Comparison of ENCODE assay signal across 9 cellular contexts in the genomic region with DNA sequence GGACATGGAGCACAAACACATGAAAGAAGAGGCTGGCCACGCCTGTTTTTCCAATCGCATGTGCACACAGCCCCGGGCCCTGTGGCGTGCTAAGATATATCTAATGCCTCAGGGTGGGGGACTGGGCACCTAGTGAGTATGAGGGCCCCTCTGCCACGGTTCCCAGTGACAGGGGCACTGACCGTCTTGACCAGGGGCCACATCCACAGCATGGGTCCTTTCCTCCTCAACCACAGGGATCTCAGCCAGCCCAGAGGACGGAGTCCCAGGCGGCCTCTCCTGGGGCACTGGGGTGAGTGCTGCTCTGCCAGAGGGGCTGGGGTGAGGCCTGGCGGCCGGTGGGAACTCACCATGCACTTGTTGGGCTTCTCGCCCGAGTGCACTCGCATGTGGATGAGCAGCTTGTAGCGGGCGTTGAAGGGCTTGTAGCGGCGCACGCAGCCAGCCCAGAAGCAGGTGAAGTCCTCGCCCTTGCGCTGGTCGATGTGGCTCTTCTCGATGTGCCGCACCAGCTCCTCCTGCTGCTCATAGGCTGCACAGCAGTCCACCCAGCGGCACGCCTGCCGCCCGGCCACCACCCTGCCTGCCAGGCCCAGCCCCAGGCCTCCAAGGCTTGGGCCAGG.
DNase-seq lines count a peak whose midpoint lies in the region; TF ChIP-seq lines count a peak whose summit lies in the region.
"Had no signal": no experiment of that assay in that cellular context is flagged by ENCODE, and none has a peak within 500 bp of the region (broad histone marks: within the 10 kb centered on the region; RNA-seq: fewer than 3 reads in every experiment).

No MANE protein-coding gene starts in this region.

- H3K4me3 ChIP-seq in endodermal cell (ENCODE audit: low read length) = no peak overlapping the region
- no peak overlapping the region for H3K4me3 ChIP-seq in mesenchymal stem cell (ENCODE audit: insufficient read depth in 1 of 2, low read depth in 1 of 2, low read length in 2 of 2)

- H3K4me1 ChIP-seq in endodermal cell (ENCODE audit: control insufficient read depth, insufficient read depth, low read length) = no peaks in the 10 kb centered on the region
- peaks cover 20% of the 10 kb centered on the region for H3K4me1 ChIP-seq in mesenchymal stem cell (ENCODE audit: control insufficient read depth, insufficient read depth, low read depth, low read length)

- H2AK5ac ChIP-seq in mesenchymal stem cell (ENCODE audit: low read length, severe bottlenecking) = no peak overlapping the region

- H3K14ac ChIP-seq in mesenchymal stem cell (ENCODE audit: low read length in 2 of 2) = no peak overlapping the region

- no peaks in the 10 kb centered on the region for H3K36me3 ChIP-seq in endodermal cell (ENCODE audit: control insufficient read depth, insufficient read depth, low read length)
- peaks cover 0 to 65% of the 10 kb centered on the region in 2 experiments for H3K36me3 ChIP-seq in mesenchymal stem cell (ENCODE audit: control insufficient read depth in 1 of 2, insufficient read depth in 2 of 2, low read depth in 1 of 2, low read length in 2 of 2)

- H3K4ac ChIP-seq in mesenchymal stem cell (ENCODE audit: low read depth in 1 of 2, low read length in 2 of 2) = no peak overlapping the region

- H3K36me3 Mint-ChIP-seq in endodermal cell (ENCODE audit: low read depth) = no peaks in the 10 kb centered on the region

- peaks cover 5% of the 10 kb centered on the region for H3K4me1 Mint-ChIP-seq in endodermal cell

- H3K27ac ChIP-seq in endodermal cell (ENCODE audit: low read depth, low read length) = no peak overlapping the region
- H3K27ac ChIP-seq in mesenchymal stem cell (ENCODE audit: low read length, poor library complexity, severe bottlenecking) = no peak overlapping the region
- no peak overlapping the region for H3K27ac ChIP-seq in caudate nucleus (ENCODE audit: low read depth, low read length)

- TF ChIP-seq CTCF in LNCAP (IDR thresholded peaks at IDR 0.05) = peak; percentile 16; the same call in 1 of the 2 replicates
- TF ChIP-seq CTCF in endodermal cell (conservative IDR thresholded peaks at IDR 0.05) = peak; percentile 85

- no peak overlapping the region for H3K27ac Mint-ChIP-seq in endodermal cell

- H4K8ac ChIP-seq in mesenchymal stem cell (ENCODE audit: low read length) = no peak overlapping the region

- DNase-seq in D341Med (ENCODE audit: low spot score) (peak; percentile 71), endodermal cell (peak; percentile 94), mesenchymal stem cell (peak; percentile 32), SW480 (ENCODE audit: low spot score) (no peak), GF-D8 (lab: John Stamatoyannopoulos, UW) (no peak), T-helper 1 cell (no peak), caudate nucleus (lab: John Stamatoyannopoulos, UW) (no peak)
- DNase-seq: activated CD8-positive, alpha-beta memory T cell treated with anti-CD3 and anti-CD28 coated beads for 24 hours had no signal

- peaks cover 45% of the 10 kb centered on the region for H3K79me1 ChIP-seq in mesenchymal stem cell (replicated peaks; ENCODE audit: low read length, poor library complexity, severe bottlenecking)

- no peaks in the 10 kb centered on the region for H3K27me3 Mint-ChIP-seq in endodermal cell (ENCODE audit: insufficient read depth)

- H2BK120ac ChIP-seq in mesenchymal stem cell (ENCODE audit: low read depth, low read length) = no peak overlapping the region

- no peak overlapping the region for H2BK12ac ChIP-seq in mesenchymal stem cell (ENCODE audit: low read length in 2 of 2)

- 64 to 66% methylated on average over 22 to 27 of the region's 27 CpGs for WGBS in endodermal cell (ENCODE audit: insufficient coverage in 1 of 2, insufficient read length in 1 of 2), 2 experiments
- 65% methylated on average over 27 of the region's 27 CpGs for WGBS in mesenchymal stem cell

- H3K4me3 Mint-ChIP-seq in endodermal cell = no peak overlapping the region

- H4K91ac ChIP-seq in mesenchymal stem cell (ENCODE audit: low read length) = no peak overlapping the region

- no peak overlapping the region for H3K18ac ChIP-seq in mesenchymal stem cell (ENCODE audit: low read depth in 1 of 2, low read length in 2 of 2)

- H3K9me3 Mint-ChIP-seq in endodermal cell = no peaks in the 10 kb centered on the region

- H2BK5ac ChIP-seq in mesenchymal stem cell (ENCODE audit: low read depth, low read length, poor library complexity, severe bottlenecking) = no peak overlapping the region

- H3K27me3 ChIP-seq in endodermal cell (ENCODE audit: control insufficient read depth, insufficient read depth, low read length, poor library complexity, severe bottlenecking) (no peaks in the 10 kb centered on the region), mesenchymal stem cell (ENCODE audit: control insufficient read depth in 1 of 2, insufficient read depth in 1 of 2, low read length in 2 of 2) (peaks cover 0 to 20% of the 10 kb centered on the region in 2 experiments)

- no peak overlapping the region for H3K4me2 ChIP-seq in mesenchymal stem cell (ENCODE audit: low read length, poor library complexity, severe bottlenecking)

- no peak overlapping the region for H2AFZ ChIP-seq in mesenchymal stem cell (ENCODE audit: low read depth, low read length)

- H3K9me3 ChIP-seq in endodermal cell (ENCODE audit: control insufficient read depth, low read length) (no peaks in the 10 kb centered on the region), mesenchymal stem cell (ENCODE audit: control insufficient read depth, low read length) (no peaks in the 10 kb centered on the region)

- no peak overlapping the region for H2BK15ac ChIP-seq in mesenchymal stem cell (ENCODE audit: low read depth, poor library complexity, severe bottlenecking)

- H3K23ac ChIP-seq in mesenchymal stem cell (ENCODE audit: low read length in 2 of 2) = no peak overlapping the region

- H3K9ac ChIP-seq in endodermal cell (ENCODE audit: extremely low read depth, low read length, poor library complexity, severe bottlenecking) (no peak overlapping the region), mesenchymal stem cell (ENCODE audit: low read length) (no peak overlapping the region)

Comparison
In these comparisons a context has a peak if more than half of its experiments do, and no peak if none do; other contexts are left out.
1. DNase-seq: peak in D341Med (single experiment), endodermal cell (single experiment) and mesenchymal stem cell (single experiment); none in SW480 (single experiment), GF-D8 (single experiment), T-helper 1 cell (0 of 5) and caudate nucleus (0 of 61).